26 cellular contexts compared by ENCODE assay signal in genomic region chr2:505931-506330, GRCh38.
DNase-seq lines count a peak whose midpoint lies in the region; ATAC-seq and TF ChIP-seq lines count a peak whose summit lies in the region.
"Had no signal": no experiment of that assay in that cellular context is flagged by ENCODE, and none has a peak within 500 bp of the region (broad histone marks: within the 10 kb centered on the region; RNA-seq: fewer than 3 reads in every experiment).

No MANE protein-coding gene starts in this region.

- no peak for ATAC-seq in GM19467 (IDR thresholded peaks at IDR 0.05; ENCODE audit: unreplicated experiment)
- ATAC-seq: HepG2, K562, PC-3 had no signal

- POLR2A ChIA-PET in A673 (lab: Charles Lee; ENCODE audit: low non-redundant PET) = no interaction called here

- intact Hi-C loops in A673 (cut with micrococcal nuclease; ENCODE audit: unreplicated experiment) = no loop called here

- H3K4me1 ChIP-seq in osteoblast (ENCODE audit: insufficient read depth, low read length) (no peaks in the 10 kb centered on the region), A673 (ENCODE audit: insufficient read depth, low read length, poor library complexity, severe bottlenecking) (no peaks in the 10 kb centered on the region)
- H3K4me1 ChIP-seq: BLaER1, Caco-2, HAP-1 had no signal

- H3K27ac ChIP-seq in coronary artery (no peak overlapping the region), osteoblast (ENCODE audit: low read depth, low read length) (no peak overlapping the region), A673 (ENCODE audit: low read depth, low read length, poor library complexity, severe bottlenecking) (no peak overlapping the region)
- H3K27ac ChIP-seq: BLaER1, HL-60, SK-N-MC had no signal

- peaks cover 8% of the 10 kb centered on the region for H3K9me3 Mint-ChIP-seq in type B pancreatic cell
- H3K9me3 Mint-ChIP-seq: CD4-positive, alpha-beta memory T cell had no signal

- H3K27me3 ChIP-seq in osteoblast (ENCODE audit: insufficient read depth, low read length) = no peaks in the 10 kb centered on the region
- no peaks in the 10 kb centered on the region for H3K27me3 ChIP-seq in A673 (replicated peaks; ENCODE audit: insufficient read depth, low read depth, low read length, poor library complexity)
- H3K27me3 ChIP-seq: BLaER1 had no signal

- no peak overlapping the region for H3K27ac Mint-ChIP-seq in type B pancreatic cell

- DNase-seq in coronary artery (ENCODE audit: low spot score) = peak; percentile 65
- DNase-seq in iPS-NIHi7 (ENCODE audit: extremely low spot score) = peak; percentile 45
- peak; percentile 39 for DNase-seq in osteoblast (ENCODE audit: insufficient read length, low spot score, missing footprints)
- peak; percentile 47 for DNase-seq in type B pancreatic cell (ENCODE audit: extremely low spot score, unreplicated experiment)
- DNase-seq in SHP77 (lab: John Stamatoyannopoulos, UW) = no peak
- DNase-seq in NCI-H128 (lab: John Stamatoyannopoulos, UW; ENCODE audit: unreplicated experiment) = no peak
- no peak for DNase-seq in A673 (ENCODE audit: low spot score)
- DNase-seq: ACHN; Caco-2; CD4-positive, alpha-beta memory T cell; DMS 273 treated with DMSO at 0.1 percent for 48 hours; DMS79 treated with DMSO at 0.1 percent for 48 hours; NCI-H1092; NCI-H1436 treated with DMSO at 0.1 percent for 48 hours; NCI-H2029; NCI-H345; NCI-H524 treated with DMSO at 0.1 percent for 48 hours; PC-3; SHP77 treated with DMSO at 0.1 percent for 48 hours had no signal

- H3K4me3 Mint-ChIP-seq in type B pancreatic cell = no peak overlapping the region
- H3K4me3 Mint-ChIP-seq: CD4-positive, alpha-beta memory T cell had no signal

- no peaks in the 10 kb centered on the region for H3K36me3 Mint-ChIP-seq in type B pancreatic cell
- H3K36me3 Mint-ChIP-seq: CD4-positive, alpha-beta memory T cell had no signal

- H3K79me2 ChIP-seq in osteoblast (ENCODE audit: insufficient read depth, low read length) = no peaks in the 10 kb centered on the region

- CTCF ChIA-PET in A673 (lab: Charles Lee) = no interaction called here

- no peak overlapping the region for H2AFZ ChIP-seq in osteoblast (ENCODE audit: low read length)

- H3K4me3 ChIP-seq in coronary artery (no peak overlapping the region), osteoblast (ENCODE audit: insufficient read depth, low read length) (no peak overlapping the region), A673 (ENCODE audit: low read depth, low read length, poor library complexity, severe bottlenecking) (no peak overlapping the region)
- H3K4me3 ChIP-seq: BLaER1, HAP-1, K562, SK-N-MC had no signal

- TF ChIP-seq CTCF in coronary artery (IDR thresholded peaks at IDR 0.05) (no peak), osteoblast (IDR thresholded peaks at IDR 0.05; ENCODE audit: extremely low read depth, low read depth, low read length) (no peak), type B pancreatic cell (conservative IDR thresholded peaks at IDR 0.05) (no peak), A673 (conservative IDR thresholded peaks at IDR 0.05; ENCODE audit: low read depth, low read length) (no peak)

- H3K27me3 Mint-ChIP-seq in type B pancreatic cell = peaks cover 12% of the 10 kb centered on the region

- H3K36me3 ChIP-seq in osteoblast (ENCODE audit: insufficient read depth, low read length) = no peaks in the 10 kb centered on the region
- no peaks in the 10 kb centered on the region for H3K36me3 ChIP-seq in A673 (ENCODE audit: insufficient read depth, low read length, poor library complexity, severe bottlenecking)
- H3K36me3 ChIP-seq: BLaER1, HAP-1 had no signal

- H3K4me1 Mint-ChIP-seq in type B pancreatic cell (ENCODE audit: unreplicated experiment) = peaks cover 11% of the 10 kb centered on the region
- H3K4me1 Mint-ChIP-seq: CD4-positive, alpha-beta memory T cell had no signal

- H3K9me3 ChIP-seq in osteoblast (ENCODE audit: low read depth, low read length) = peaks cover under 1% of the 10 kb centered on the region
- H3K9me3 ChIP-seq in A673 (ENCODE audit: low read depth, low read length, poor library complexity, severe bottlenecking) = no peaks in the 10 kb centered on the region
- H3K9me3 ChIP-seq: Caco-2, HAP-1 had no signal

- BruUV-seq in A673 (replicated peaks; lab: Mats Ljungman, UMichigan) = no TSS peak

- H3K4me2 ChIP-seq in osteoblast (ENCODE audit: insufficient read depth, low read length) = no peak overlapping the region
- H3K4me2 ChIP-seq: BLaER1 had no signal

- H4K20me1 ChIP-seq in osteoblast (ENCODE audit: insufficient read depth, low read length) = no peaks in the 10 kb centered on the region
- H4K20me1 ChIP-seq: BLaER1 had no signal

Comparison
In these comparisons a context has a peak if more than half of its experiments do, and no peak if none do; other contexts are left out.
1. DNase-seq: peak in coronary artery (single experiment), iPS-NIHi7 (single experiment), osteoblast (single experiment) and type B pancreatic cell (single experiment); none in SHP77 (0 of 2), NCI-H128 (single experiment) and A673 (single experiment).